ENCODE assay signal across 10 cellular contexts in genomic region chr14:103801459-103801858, GRCh38. TPM values are rescaled to one million over a fixed set of nuclear protein-coding genes. Genes with fewer than 3 reads are reported as not detected.
A peak's percentile ranks its signal among the peaks of the same experiment; 100 is the strongest.
DNase-seq lines count a peak whose midpoint lies in the region; ATAC-seq, FAIRE-seq and TF ChIP-seq lines count a peak whose summit lies in the region.
"Had no signal": no experiment of that assay in that cellular context is flagged by ENCODE, and none has a peak within 500 bp of the region (broad histone marks: within the 10 kb centered on the region; RNA-seq: fewer than 3 reads in every experiment).

No MANE protein-coding gene starts in this region.

- intact Hi-C loops in Right ventricle myocardium superior (cut with DNase I): no loop called here
- intact Hi-C loops in left ventricle myocardium inferior (cut with micrococcal nuclease): no loop called here
- intact Hi-C loops in activated CD8-positive, alpha-beta T cell treated with anti-CD3 and anti-CD28 coated beads for 36 hours (cut with micrococcal nuclease): no loop called here

- H3K9me3 Mint-ChIP-seq in activated CD8-positive, alpha-beta T cell treated with anti-CD3 and anti-CD28 coated beads for 36 hours: no peaks in the 10 kb centered on the region

- H3K9me3 ChIP-seq in left ventricle myocardium inferior (replicated peaks): no peaks in the 10 kb centered on the region
- H3K9me3 ChIP-seq: colonic mucosa had no signal

- no peak overlapping the region for H3K27ac ChIP-seq in left ventricle myocardium inferior (replicated peaks)
- H3K27ac ChIP-seq: C4-2B, colonic mucosa had no signal

- no peak overlapping the region for H3K27ac Mint-ChIP-seq in activated CD8-positive, alpha-beta T cell treated with anti-CD3 and anti-CD28 coated beads for 36 hours

- no peak for DNase-seq in Right ventricle myocardium superior
- DNase-seq in left ventricle myocardium inferior: no peak
- DNase-seq in OCI-M1 (lab: John Stamatoyannopoulos, UW): peak; percentile 7
- DNase-seq in glomerular visceral epithelial cell (ENCODE audit: extremely low spot score): peak; percentile 76
- DNase-seq in GM12891 (ENCODE audit: insufficient read length, low spot score): no peak
- DNase-seq in activated CD8-positive, alpha-beta T cell treated with anti-CD3 and anti-CD28 coated beads for 36 hours: no peak
- DNase-seq: colonic mucosa had no signal

- no peaks in the 10 kb centered on the region for H3K27me3 Mint-ChIP-seq in activated CD8-positive, alpha-beta T cell treated with anti-CD3 and anti-CD28 coated beads for 36 hours

- no peak overlapping the region for H3K4me3 Mint-ChIP-seq in activated CD8-positive, alpha-beta T cell treated with anti-CD3 and anti-CD28 coated beads for 36 hours

- H3K4me3 ChIP-seq in left ventricle myocardium inferior: no peak overlapping the region
- H3K4me3 ChIP-seq: colonic mucosa had no signal

- H3K4me1 Mint-ChIP-seq in activated CD8-positive, alpha-beta T cell treated with anti-CD3 and anti-CD28 coated beads for 36 hours (ENCODE audit: low read depth): peaks cover under 1% of the 10 kb centered on the region

- FAIRE-seq in GM12891 (lab: Jason Lieb, UNC): no peak

- CTCF ChIA-PET in activated CD8-positive, alpha-beta T cell treated with anti-CD3 and anti-CD28 coated beads for 36 hours (lab: Charles Lee): interaction anchor here (1.3 to 2.8 kb wide), 2 partner anchors 100 to 109 kb away, joined by 3 to 15 read pairs; no protein-coding TSS in a partner anchor

- ATAC-seq in Right ventricle myocardium superior (ENCODE audit: poor library complexity): peak; percentile 69
- no peak for ATAC-seq in GM18517 (IDR thresholded peaks at IDR 0.05; ENCODE audit: unreplicated experiment)
- no peak for ATAC-seq in HG02840 (IDR thresholded peaks at IDR 0.05; ENCODE audit: low FRiP score, unreplicated experiment)
- ATAC-seq in activated CD8-positive, alpha-beta T cell treated with anti-CD3 and anti-CD28 coated beads for 36 hours: no peak

- peaks cover 8% of the 10 kb centered on the region for H3K36me3 ChIP-seq in left ventricle myocardium inferior
- H3K36me3 ChIP-seq: colonic mucosa had no signal

- POLR2A ChIA-PET in activated CD8-positive, alpha-beta T cell treated with anti-CD3 and anti-CD28 coated beads for 36 hours (lab: Charles Lee): no interaction called here

- TF ChIP-seq POLR2A in GM12891 (IDR thresholded peaks at IDR 0.05; ENCODE audit: low read depth, low read length): no peak

- H3K27me3 ChIP-seq in left ventricle myocardium inferior (ENCODE audit: low read depth): no peaks in the 10 kb centered on the region
- H3K27me3 ChIP-seq: colonic mucosa had no signal

- no peak for TF ChIP-seq CTCF in left ventricle myocardium inferior (IDR thresholded peaks at IDR 0.05; ENCODE audit: borderline replicate concordance)
- no peak for TF ChIP-seq CTCF in activated CD8-positive, alpha-beta T cell treated with anti-CD3 and anti-CD28 coated beads for 36 hours (IDR thresholded peaks at IDR 0.05)

- H3K4me1 ChIP-seq in left ventricle myocardium inferior: peaks cover 71% of the 10 kb centered on the region
- H3K4me1 ChIP-seq: colonic mucosa had no signal

- H3K36me3 Mint-ChIP-seq in activated CD8-positive, alpha-beta T cell treated with anti-CD3 and anti-CD28 coated beads for 36 hours (ENCODE audit: low read depth): no peaks in the 10 kb centered on the region

TF ChIP-seq in GM12891, 5 proteins besides CTCF, POLR2A, EP300 and RAD21:
- no peak for TF ChIP-seq POLR2AphosphoS5 (IDR thresholded peaks at IDR 0.05; ENCODE audit: low read depth, low read length)
- no peak for TF ChIP-seq PAX5 (IDR thresholded peaks at IDR 0.05; ENCODE audit: insufficient read depth, low read length, severe bottlenecking)
- TF ChIP-seq TAF1 (IDR thresholded peaks at IDR 0.05; ENCODE audit: low read depth, low read length): no peak
- TF ChIP-seq SPI1 (IDR thresholded peaks at IDR 0.05; ENCODE audit: low read depth, low read length): no peak
- TF ChIP-seq POU2F2 (IDR thresholded peaks at IDR 0.05; ENCODE audit: low read depth, low read length): no peak

RNA-seq across cellular contexts. Expression of gene PPP1R13B, which starts 45.9 kb away (rescaled TPM):
- total RNA-seq in Right ventricle myocardium superior (107 TPM), left ventricle myocardium inferior (104 TPM)
- polyA plus RNA-seq in GM12891 (2012; ENCODE audit: low read depth, missing spikeins): 3.6 TPM
- 10 to 100 TPM; 11.9 to 14.5 TPM for total RNA-seq in activated CD8-positive, alpha-beta T cell treated with anti-CD3 and anti-CD28 coated beads for 36 hours

Comparison
In these comparisons a context has a peak if more than half of its experiments do, and no peak if none do; other contexts are left out.
1. DNase-seq: peak in OCI-M1 (single experiment) and glomerular visceral epithelial cell (single experiment); none in Right ventricle myocardium superior (single experiment), left ventricle myocardium inferior (single experiment), GM12891 (single experiment) and activated CD8-positive, alpha-beta T cell treated with anti-CD3 and anti-CD28 coated beads for 36 hours (single experiment).